In genomic region chr17:17303010-17303846, GRCh38 we compare ENCODE assay signal across 2 cellular contexts.
TF ChIP-seq lines count a peak whose summit lies in the region.

Gene NT5M (plus strand): TSS chr17:17303373. CDS start chr17:17303551, 178 bp downstream.

TF ChIP-seq in HCT116, 20 proteins besides CTCF, POLR2A, EP300 and RAD21 (continued from another document):
- TF ChIP-seq REST (IDR thresholded peaks at IDR 0.05; ENCODE audit: low read depth) (no peak), CEBPB (IDR thresholded peaks at IDR 0.05; ENCODE audit: low read depth) (no peak), TCF7L2 (IDR thresholded peaks at IDR 0.05; ENCODE audit: borderline replicate concordance, extremely low read depth, insufficient read depth, insufficient read length) (peak; percentile 30), YY1 (IDR thresholded peaks at IDR 0.05; ENCODE audit: extremely low read depth, insufficient replicate concordance, low read depth, low read length) (no peak), EZH2 (IDR thresholded peaks at IDR 0.05) (no peak), SP1 (IDR thresholded peaks at IDR 0.05; ENCODE audit: low read depth) (no peak), ZNF274 (IDR thresholded peaks at IDR 0.05; ENCODE audit: low read depth, low read length) (no peak), FOSL1 (IDR thresholded peaks at IDR 0.05; ENCODE audit: low read depth) (no peak), SIN3A (IDR thresholded peaks at IDR 0.05; ENCODE audit: low read depth) (peak; percentile 57; the same call in 1 of the 2 replicates), CBX3 (IDR thresholded peaks at IDR 0.05; ENCODE audit: low read depth) (no peak; the same call in 1 of the 2 replicates), JUND (IDR thresholded peaks at IDR 0.05) (no peak), MAX (IDR thresholded peaks at IDR 0.05) (peak; percentile 71), EGR1 (IDR thresholded peaks at IDR 0.05; ENCODE audit: low read depth) (no peak), EZH2phosphoT487 (IDR thresholded peaks at IDR 0.05; ENCODE audit: borderline replicate concordance) (no peak)
- TF ChIP-seq, protein P1, sequence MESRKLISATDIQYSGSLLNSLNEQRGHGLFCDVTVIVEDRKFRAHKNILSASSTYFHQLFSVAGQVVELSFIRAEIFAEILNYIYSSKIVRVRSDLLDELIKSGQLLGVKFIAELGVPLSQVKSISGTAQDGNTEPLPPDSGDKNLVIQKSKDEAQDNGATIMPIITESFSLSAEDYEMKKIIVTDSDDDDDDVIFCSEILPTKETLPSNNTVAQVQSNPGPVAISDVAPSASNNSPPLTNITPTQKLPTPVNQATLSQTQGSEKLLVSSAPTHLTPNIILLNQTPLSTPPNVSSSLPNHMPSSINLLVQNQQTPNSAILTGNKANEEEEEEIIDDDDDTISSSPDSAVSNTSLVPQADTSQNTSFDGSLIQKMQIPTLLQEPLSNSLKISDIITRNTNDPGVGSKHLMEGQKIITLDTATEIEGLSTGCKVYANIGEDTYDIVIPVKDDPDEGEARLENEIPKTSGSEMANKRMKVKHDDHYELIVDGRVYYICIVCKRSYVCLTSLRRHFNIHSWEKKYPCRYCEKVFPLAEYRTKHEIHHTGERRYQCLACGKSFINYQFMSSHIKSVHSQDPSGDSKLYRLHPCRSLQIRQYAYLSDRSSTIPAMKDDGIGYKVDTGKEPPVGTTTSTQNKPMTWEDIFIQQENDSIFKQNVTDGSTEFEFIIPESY (IDR thresholded peaks at IDR 0.05; ENCODE audit: extremely low read depth, insufficient replicate concordance, low read length) = peak; percentile 23
- TF ChIP-seq, protein P2, sequence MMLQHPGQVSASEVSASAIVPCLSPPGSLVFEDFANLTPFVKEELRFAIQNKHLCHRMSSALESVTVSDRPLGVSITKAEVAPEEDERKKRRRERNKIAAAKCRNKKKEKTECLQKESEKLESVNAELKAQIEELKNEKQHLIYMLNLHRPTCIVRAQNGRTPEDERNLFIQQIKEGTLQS (IDR thresholded peaks at IDR 0.05) = no peak

TF ChIP-seq in K562, 482 proteins besides CTCF, POLR2A, EP300 and RAD21 (continued from another document and continues in another):
- TF ChIP-seq UBTF (IDR thresholded peaks at IDR 0.05; ENCODE audit: borderline replicate concordance in 1 of 2, low read depth in 2 of 2, low read length in 2 of 2) (0 out of 4 replicates have a peak, but pooled peaks of 1 of the 2 experiments have one; percentile 47), XRCC3 (IDR thresholded peaks at IDR 0.05) (no peak), ZNF197 (CRISPR knock-in tag; IDR thresholded peaks at IDR 0.05; ENCODE audit: low read depth) (no peak), ZNF239 (CRISPR knock-in tag; IDR thresholded peaks at IDR 0.05) (no peak), SIN3B (IDR thresholded peaks at IDR 0.05; ENCODE audit: low read depth) (peak; percentile 38; the same call in 1 of the 2 replicates), CTBP1 (IDR thresholded peaks at IDR 0.05; ENCODE audit: borderline replicate concordance) (peak; percentile 96), E2F6 (IDR thresholded peaks at IDR 0.05; ENCODE audit: borderline replicate concordance in 1 of 2, extremely low read depth in 1 of 2, insufficient read depth in 1 of 2, insufficient read length in 1 of 2, low read depth in 1 of 2, low read length in 1 of 2, poor library complexity in 1 of 2, severe bottlenecking in 1 of 2) (peak; percentile 41 to 84), ZNF561 (CRISPR knock-in tag; conservative IDR thresholded peaks at IDR 0.05) (no peak), COPS2 (conservative IDR thresholded peaks at IDR 0.05) (no peak), BCOR (IDR thresholded peaks at IDR 0.05) (no peak), PHF8 (IDR thresholded peaks at IDR 0.05; ENCODE audit: borderline replicate concordance, low read length) (peak; percentile 72; the same call in 1 of the 2 replicates), YY1 (IDR thresholded peaks at IDR 0.05; ENCODE audit: borderline replicate concordance in 1 of 3, control insufficient read depth in 1 of 3, extremely low read depth in 1 of 3, insufficient read depth in 3 of 3, insufficient read length in 1 of 3, insufficient replicate concordance in 2 of 3, low read depth in 1 of 3, low read length in 2 of 3) (peak in 2 of 3 experiments; percentile 10 to 33), CREB1 (IDR thresholded peaks at IDR 0.05) (peak; percentile 71), CREB1 (CRISPR knock-in tag; IDR thresholded peaks at IDR 0.05) (0 out of 2 replicates have a peak, but pooled peaks have one; percentile 13), ZNF766 (CRISPR knock-in tag; conservative IDR thresholded peaks at IDR 0.05) (0 out of 2 replicates have a peak, but pooled peaks have one; percentile 44), HNRNPLL (IDR thresholded peaks at IDR 0.05; ENCODE audit: low read depth, low read length, poor library complexity, severe bottlenecking) (peak; percentile 73), SAFB (IDR thresholded peaks at IDR 0.05; ENCODE audit: borderline replicate concordance, low read depth, low read length) (0 out of 2 replicates have a peak, but pooled peaks have one; percentile 47), ZNF695 (CRISPR knock-in tag; IDR thresholded peaks at IDR 0.05) (no peak), SUPT5H (IDR thresholded peaks at IDR 0.05) (peak; percentile 75), POLR2B (IDR thresholded peaks at IDR 0.05; ENCODE audit: low read depth, partially characterized antibody) (peak; percentile 55), ZFX (CRISPR knock-in tag; IDR thresholded peaks at IDR 0.05) (peak; percentile 43), GABPA (tag; conservative IDR thresholded peaks at IDR 0.05; ENCODE audit: low read depth) (peak; percentile 27; the same call in 1 of the 2 replicates), RBM14 (IDR thresholded peaks at IDR 0.05; ENCODE audit: borderline replicate concordance, insufficient read depth, low read depth, low read length) (no peak), CCNT2 (IDR thresholded peaks at IDR 0.05; ENCODE audit: borderline replicate concordance, extremely low read depth, insufficient read length, low read depth, low read length) (peak; percentile 75), TEAD1 (CRISPR knock-in tag; IDR thresholded peaks at IDR 0.05) (no peak), ETV6 (IDR thresholded peaks at IDR 0.05; ENCODE audit: borderline replicate concordance in 1 of 2, low read depth in 2 of 2, low read length in 1 of 2) (no peak), ETV6 (CRISPR knock-in tag; IDR thresholded peaks at IDR 0.05; ENCODE audit: borderline replicate concordance) (no peak), SIN3A (IDR thresholded peaks at IDR 0.05; ENCODE audit: borderline replicate concordance in 2 of 2, control insufficient read depth in 1 of 2, low read depth in 2 of 2, low read length in 2 of 2) (peak in 1 of 2 experiments; percentile 45; a peak in 1 of 4 replicates), NRF1 (conservative IDR thresholded peaks at IDR 0.05 in 1 of 2, IDR thresholded peaks at IDR 0.05 in 1 of 2) (peak; percentile 40 to 43; a peak in 3 of 4 replicates), SRSF9 (IDR thresholded peaks at IDR 0.05; ENCODE audit: borderline replicate concordance, low read depth, low read length) (no peak), CREM (IDR thresholded peaks at IDR 0.05; ENCODE audit: low read depth) (peak; percentile 72; the same call in 1 of the 2 replicates), MYC (IDR thresholded peaks at IDR 0.05; ENCODE audit: low read depth, low read length) (peak; percentile 74; the same call in 1 of the 2 replicates), MYC (CRISPR knock-in tag; IDR thresholded peaks at IDR 0.05; ENCODE audit: borderline replicate concordance, low read depth) (no peak), SAFB2 (IDR thresholded peaks at IDR 0.05; ENCODE audit: borderline replicate concordance, low read depth, low read length, severe bottlenecking) (no peak), TAF1 (IDR thresholded peaks at IDR 0.05; ENCODE audit: control insufficient read depth, extremely low read depth, insufficient read depth, low read length, severe bottlenecking) (peak; percentile 68)
- TF ChIP-seq, protein P3, sequence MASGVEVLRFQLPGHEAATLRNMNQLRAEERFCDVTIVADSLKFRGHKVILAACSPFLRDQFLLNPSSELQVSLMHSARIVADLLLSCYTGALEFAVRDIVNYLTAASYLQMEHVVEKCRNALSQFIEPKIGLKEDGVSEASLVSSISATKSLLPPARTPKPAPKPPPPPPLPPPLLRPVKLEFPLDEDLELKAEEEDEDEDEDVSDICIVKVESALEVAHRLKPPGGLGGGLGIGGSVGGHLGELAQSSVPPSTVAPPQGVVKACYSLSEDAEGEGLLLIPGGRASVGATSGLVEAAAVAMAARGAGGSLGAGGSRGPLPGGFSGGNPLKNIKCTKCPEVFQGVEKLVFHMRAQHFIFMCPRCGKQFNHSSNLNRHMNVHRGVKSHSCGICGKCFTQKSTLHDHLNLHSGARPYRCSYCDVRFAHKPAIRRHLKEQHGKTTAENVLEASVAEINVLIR (CRISPR knock-in tag; IDR thresholded peaks at IDR 0.05) = 0 out of 2 replicates have a peak, but pooled peaks have one; percentile 17
- TF ChIP-seq, protein P4, sequence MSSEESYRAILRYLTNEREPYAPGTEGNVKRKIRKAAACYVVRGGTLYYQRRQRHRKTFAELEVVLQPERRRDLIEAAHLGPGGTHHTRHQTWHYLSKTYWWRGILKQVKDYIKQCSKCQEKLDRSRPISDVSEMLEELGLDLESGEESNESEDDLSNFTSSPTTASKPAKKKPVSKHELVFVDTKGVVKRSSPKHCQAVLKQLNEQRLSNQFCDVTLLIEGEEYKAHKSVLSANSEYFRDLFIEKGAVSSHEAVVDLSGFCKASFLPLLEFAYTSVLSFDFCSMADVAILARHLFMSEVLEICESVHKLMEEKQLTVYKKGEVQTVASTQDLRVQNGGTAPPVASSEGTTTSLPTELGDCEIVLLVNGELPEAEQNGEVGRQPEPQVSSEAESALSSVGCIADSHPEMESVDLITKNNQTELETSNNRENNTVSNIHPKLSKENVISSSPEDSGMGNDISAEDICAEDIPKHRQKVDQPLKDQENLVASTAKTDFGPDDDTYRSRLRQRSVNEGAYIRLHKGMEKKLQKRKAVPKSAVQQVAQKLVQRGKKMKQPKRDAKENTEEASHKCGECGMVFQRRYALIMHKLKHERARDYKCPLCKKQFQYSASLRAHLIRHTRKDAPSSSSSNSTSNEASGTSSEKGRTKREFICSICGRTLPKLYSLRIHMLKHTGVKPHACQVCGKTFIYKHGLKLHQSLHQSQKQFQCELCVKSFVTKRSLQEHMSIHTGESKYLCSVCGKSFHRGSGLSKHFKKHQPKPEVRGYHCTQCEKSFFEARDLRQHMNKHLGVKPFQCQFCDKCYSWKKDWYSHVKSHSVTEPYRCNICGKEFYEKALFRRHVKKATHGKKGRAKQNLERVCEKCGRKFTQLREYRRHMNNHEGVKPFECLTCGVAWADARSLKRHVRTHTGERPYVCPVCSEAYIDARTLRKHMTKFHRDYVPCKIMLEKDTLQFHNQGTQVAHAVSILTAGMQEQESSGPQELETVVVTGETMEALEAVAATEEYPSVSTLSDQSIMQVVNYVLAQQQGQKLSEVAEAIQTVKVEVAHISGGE (CRISPR knock-in tag; IDR thresholded peaks at IDR 0.05) = peak in 1 of 3 experiments; percentile 77; a peak in 2 of 6 replicates
- TF ChIP-seq, protein P5, sequence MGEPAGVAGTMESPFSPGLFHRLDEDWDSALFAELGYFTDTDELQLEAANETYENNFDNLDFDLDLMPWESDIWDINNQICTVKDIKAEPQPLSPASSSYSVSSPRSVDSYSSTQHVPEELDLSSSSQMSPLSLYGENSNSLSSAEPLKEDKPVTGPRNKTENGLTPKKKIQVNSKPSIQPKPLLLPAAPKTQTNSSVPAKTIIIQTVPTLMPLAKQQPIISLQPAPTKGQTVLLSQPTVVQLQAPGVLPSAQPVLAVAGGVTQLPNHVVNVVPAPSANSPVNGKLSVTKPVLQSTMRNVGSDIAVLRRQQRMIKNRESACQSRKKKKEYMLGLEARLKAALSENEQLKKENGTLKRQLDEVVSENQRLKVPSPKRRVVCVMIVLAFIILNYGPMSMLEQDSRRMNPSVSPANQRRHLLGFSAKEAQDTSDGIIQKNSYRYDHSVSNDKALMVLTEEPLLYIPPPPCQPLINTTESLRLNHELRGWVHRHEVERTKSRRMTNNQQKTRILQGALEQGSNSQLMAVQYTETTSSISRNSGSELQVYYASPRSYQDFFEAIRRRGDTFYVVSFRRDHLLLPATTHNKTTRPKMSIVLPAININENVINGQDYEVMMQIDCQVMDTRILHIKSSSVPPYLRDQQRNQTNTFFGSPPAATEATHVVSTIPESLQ (CRISPR knock-in tag; IDR thresholded peaks at IDR 0.05) = 0 out of 2 replicates have a peak, but pooled peaks have one; percentile 35
